22 cellular contexts compared by ENCODE assay signal in genomic region chr9:134525070-134525815, GRCh38.
DNase-seq lines count a peak whose midpoint lies in the region; ATAC-seq, FAIRE-seq and TF ChIP-seq lines count a peak whose summit lies in the region.
"Had no signal": no experiment of that assay in that cellular context is flagged by ENCODE, and none has a peak within 500 bp of the region (broad histone marks: within the 10 kb centered on the region; RNA-seq: fewer than 3 reads in every experiment).

No MANE protein-coding gene starts in this region.

- no peak for TF ChIP-seq CTCF in kidney (IDR thresholded peaks at IDR 0.05; ENCODE audit: borderline replicate concordance, extremely low read depth, insufficient read depth)
- no peak for TF ChIP-seq CTCF in suprapubic skin (IDR thresholded peaks at IDR 0.05)

- no peaks in the 10 kb centered on the region for H3K4me1 Mint-ChIP-seq in activated CD8-positive, alpha-beta memory T cell treated with anti-CD3 and anti-CD28 coated beads, Interleukin-2, amount 10 ng/mL, durations not matched to agents 7 days and 5 days
- H3K4me1 Mint-ChIP-seq in stimulated activated naive CD8-positive, alpha-beta T cell treated with anti-CD3 and anti-CD28 coated beads, Interleukin-15, amount 100 ng/mL, for 72 hours = no peaks in the 10 kb centered on the region

- intact Hi-C loops in kidney (cut with DNase I) = no loop called here

- H3K27ac ChIP-seq in kidney (ENCODE audit: low read depth in 2 of 2, low read length in 2 of 2) (no peak overlapping the region), suprapubic skin (peak overlapping the region; percentile 55)
- H3K27ac ChIP-seq: 22Rv1, RWPE1 had no signal

- FAIRE-seq in kidney (lab: Jason Lieb, UNC) = no peak
- FAIRE-seq: GM18507, HTR-8/SVneo, K562 had no signal

- WGBS in suprapubic skin = no CpG with 5 or more reads among the region's 26 CpGs

- peak; percentile 9 for DNase-seq in activated CD8-positive, alpha-beta memory T cell treated with anti-CD3 and anti-CD28 coated beads, Interleukin-2, amount 50 U/mL, for 4 hours
- DNase-seq in activated CD8-positive, alpha-beta memory T cell treated with anti-CD3 and anti-CD28 coated beads, Interleukin-2, amount 10 ng/mL, durations not matched to agents 7 days and 5 days = no peak
- DNase-seq in adipocyte (ENCODE audit: low read depth) (no peak), kidney (peak; percentile 71), suprapubic skin (ENCODE audit: low spot score in 2 of 2) (peak in 1 of 2 donors; percentile 76), GM19238 (ENCODE audit: insufficient read length, low spot score) (no peak)
- DNase-seq in stimulated activated naive CD8-positive, alpha-beta T cell treated with anti-CD3 and anti-CD28 coated beads, Interleukin-15, amount 100 ng/mL, for 72 hours = no peak
- DNase-seq: Caco-2; DMS53; HCEC 1CT; NCI-H1436 treated with DMSO at 0.1 percent for 48 hours; NCI-H2081 treated with DMSO at 0.1 percent for 48 hours; NCI-H226; NCI-H526 treated with DMSO at 0.1 percent for 48 hours; NK-92 treated with Interleukin-12 subunit alpha and Interleukin-12 subunit beta, amount 100 ng/mL, for 24 hours; OCI-M1 had no signal

- H3K27ac Mint-ChIP-seq in activated CD8-positive, alpha-beta memory T cell treated with anti-CD3 and anti-CD28 coated beads, Interleukin-2, amount 10 ng/mL, durations not matched to agents 7 days and 5 days = no peak overlapping the region
- H3K27ac Mint-ChIP-seq in stimulated activated naive CD8-positive, alpha-beta T cell treated with anti-CD3 and anti-CD28 coated beads, Interleukin-15, amount 100 ng/mL, for 72 hours = no peak overlapping the region

- no peak overlapping the region for H3K4me3 ChIP-seq in adipocyte (ENCODE audit: low read length)
- no peak overlapping the region for H3K4me3 ChIP-seq in kidney (ENCODE audit: low read length in 2 of 2)
- H3K4me3 ChIP-seq in suprapubic skin = no peak overlapping the region
- H3K4me3 ChIP-seq: K562 had no signal

- no peak for TF ChIP-seq EP300 in suprapubic skin (IDR thresholded peaks at IDR 0.05)

- peaks cover 9% of the 10 kb centered on the region for H3K27me3 Mint-ChIP-seq in activated CD8-positive, alpha-beta memory T cell treated with anti-CD3 and anti-CD28 coated beads, Interleukin-2, amount 10 ng/mL, durations not matched to agents 7 days and 5 days
- peaks cover 9% of the 10 kb centered on the region for H3K27me3 Mint-ChIP-seq in stimulated activated naive CD8-positive, alpha-beta T cell treated with anti-CD3 and anti-CD28 coated beads, Interleukin-15, amount 100 ng/mL, for 72 hours

- H3K9me3 ChIP-seq in adipocyte (ENCODE audit: control insufficient read depth, low read length) (peaks cover 5% of the 10 kb centered on the region), kidney (ENCODE audit: control insufficient read depth in 1 of 2, low read length in 2 of 2) (peaks cover 0 to 11% of the 10 kb centered on the region in 2 donors), suprapubic skin (peaks cover 2% of the 10 kb centered on the region)

- CTCF ChIA-PET in activated CD8-positive, alpha-beta memory T cell treated with anti-CD3 and anti-CD28 coated beads, Interleukin-2, amount 10 ng/mL, durations not matched to agents 7 days and 5 days (lab: Charles Lee) = no interaction called here

- H3K4me1 ChIP-seq in adipocyte (ENCODE audit: control insufficient read depth, insufficient read depth, low read length) = peaks cover 17% of the 10 kb centered on the region
- H3K4me1 ChIP-seq in kidney (ENCODE audit: control insufficient read depth in 1 of 2, insufficient read depth in 1 of 2, low read depth in 1 of 2, low read length in 2 of 2) = no peaks in the 10 kb centered on the region
- peaks cover 4% of the 10 kb centered on the region for H3K4me1 ChIP-seq in suprapubic skin
- H3K4me1 ChIP-seq: Caco-2 had no signal

- no peak for ATAC-seq in activated CD8-positive, alpha-beta memory T cell treated with anti-CD3 and anti-CD28 coated beads, Interleukin-2, amount 10 ng/mL, durations not matched to agents 7 days and 5 days
- ATAC-seq in stimulated activated naive CD8-positive, alpha-beta T cell treated with anti-CD3 and anti-CD28 coated beads, Interleukin-15, amount 100 ng/mL, for 72 hours = no peak
- ATAC-seq in HG03025 (IDR thresholded peaks at IDR 0.05; ENCODE audit: low FRiP score, unreplicated experiment) = no peak
- ATAC-seq: K562 had no signal

- TF ChIP-seq POLR2A in suprapubic skin (IDR thresholded peaks at IDR 0.05) = no peak

- H3K27me3 ChIP-seq in adipocyte (replicated peaks; ENCODE audit: control insufficient read depth, insufficient read depth, low read length) (no peaks in the 10 kb centered on the region), suprapubic skin (peaks cover 12% of the 10 kb centered on the region)

- H3K36me3 Mint-ChIP-seq in activated CD8-positive, alpha-beta memory T cell treated with anti-CD3 and anti-CD28 coated beads, Interleukin-2, amount 10 ng/mL, durations not matched to agents 7 days and 5 days = no peaks in the 10 kb centered on the region

- H3K4me3 Mint-ChIP-seq in activated CD8-positive, alpha-beta memory T cell treated with anti-CD3 and anti-CD28 coated beads, Interleukin-2, amount 10 ng/mL, durations not matched to agents 7 days and 5 days = no peak overlapping the region
- H3K4me3 Mint-ChIP-seq in stimulated activated naive CD8-positive, alpha-beta T cell treated with anti-CD3 and anti-CD28 coated beads, Interleukin-15, amount 100 ng/mL, for 72 hours = no peak overlapping the region

- H3K9me3 Mint-ChIP-seq in activated CD8-positive, alpha-beta memory T cell treated with anti-CD3 and anti-CD28 coated beads, Interleukin-2, amount 10 ng/mL, durations not matched to agents 7 days and 5 days (ENCODE audit: low read depth) = peaks cover 2% of the 10 kb centered on the region
- H3K9me3 Mint-ChIP-seq in stimulated activated naive CD8-positive, alpha-beta T cell treated with anti-CD3 and anti-CD28 coated beads, Interleukin-15, amount 100 ng/mL, for 72 hours = peaks cover 5 to 12% of the 10 kb centered on the region in 2 donors

- H3K9ac ChIP-seq in adipocyte (ENCODE audit: low read length) (peak overlapping the region; percentile 33), kidney (ENCODE audit: low read length in 2 of 2) (no peak overlapping the region)

- H3K36me3 ChIP-seq in adipocyte (ENCODE audit: control insufficient read depth, insufficient read depth, low read length, severe bottlenecking) = no peaks in the 10 kb centered on the region
- H3K36me3 ChIP-seq in kidney (ENCODE audit: control insufficient read depth in 1 of 2, insufficient read depth in 2 of 2, low read length in 2 of 2) = no peaks in the 10 kb centered on the region
- H3K36me3 ChIP-seq in suprapubic skin = no peaks in the 10 kb centered on the region

Comparison
In these comparisons a context has a peak if more than half of its experiments do, and no peak if none do; other contexts are left out.
1. DNase-seq: peak in activated CD8-positive, alpha-beta memory T cell treated with anti-CD3 and anti-CD28 coated beads, Interleukin-2, amount 50 U/mL, for 4 hours (single experiment) and kidney (single experiment); none in activated CD8-positive, alpha-beta memory T cell treated with anti-CD3 and anti-CD28 coated beads, Interleukin-2, amount 10 ng/mL, durations not matched to agents 7 days and 5 days (single experiment), adipocyte (single experiment), stimulated activated naive CD8-positive, alpha-beta T cell treated with anti-CD3 and anti-CD28 coated beads, Interleukin-15, amount 100 ng/mL, for 72 hours (0 of 2) and GM19238 (single experiment).